24 cellular contexts compared by ENCODE assay signal in the genomic region with DNA sequence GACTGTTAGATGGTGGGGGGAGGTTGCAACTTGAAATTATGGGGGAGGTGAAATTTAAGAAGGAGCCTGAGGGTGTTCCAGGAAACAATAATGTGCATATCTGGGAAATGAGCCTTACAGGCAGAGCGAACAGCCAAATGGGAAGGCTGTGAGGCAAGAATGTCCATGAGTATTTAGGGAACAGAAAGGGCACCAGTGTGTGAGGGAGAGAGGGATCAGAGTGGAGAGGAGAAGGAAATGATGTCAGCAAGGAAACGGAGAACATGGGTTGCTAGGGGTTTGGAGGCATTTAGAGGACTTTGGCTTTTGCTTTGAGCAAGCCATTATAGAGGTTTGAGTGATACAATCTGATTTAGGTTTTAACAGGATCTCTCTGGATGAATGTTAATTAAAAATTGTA.
DNase-seq lines count a peak whose midpoint lies in the region; ATAC-seq and TF ChIP-seq lines count a peak whose summit lies in the region.
"Had no signal": no experiment of that assay in that cellular context is flagged by ENCODE, and none has a peak within 500 bp of the region (broad histone marks: within the 10 kb centered on the region; RNA-seq: fewer than 3 reads in every experiment).

No MANE protein-coding gene starts in this region.

- no peaks in the 10 kb centered on the region for H3K27me3 Mint-ChIP-seq in activated naive CD4-positive, alpha-beta T cell treated with anti-CD3 and anti-CD28 coated beads, Interleukin-2, amount 50 U/mL, for 24 hours
- no peaks in the 10 kb centered on the region for H3K27me3 Mint-ChIP-seq in stimulated activated memory B cell treated with anti-CD40 and anti-IgM and Interleukin-4, amounts not matched to agents 10 μg/mL and 1 μg/mL and 100 μg/mL, for 72 hours
- H3K27me3 Mint-ChIP-seq in activated CD8-positive, alpha-beta T cell treated with anti-CD3 and anti-CD28 coated beads for 36 hours: no peaks in the 10 kb centered on the region
- H3K27me3 Mint-ChIP-seq: dendritic cell treated with granulocyte-macrophage colony-stimulating factor and Interleukin-4, amounts not matched to agents 40 ng/mL and 50 ng/mL, for 4 days had no signal

- no peaks in the 10 kb centered on the region for H3K9me3 Mint-ChIP-seq in activated naive CD4-positive, alpha-beta T cell treated with anti-CD3 and anti-CD28 coated beads, Interleukin-2, amount 50 U/mL, for 24 hours
- H3K9me3 Mint-ChIP-seq in stimulated activated memory B cell treated with anti-CD40 and anti-IgM and Interleukin-4, amounts not matched to agents 10 μg/mL and 1 μg/mL and 100 μg/mL, for 72 hours: peaks cover 3% of the 10 kb centered on the region
- H3K9me3 Mint-ChIP-seq in activated CD8-positive, alpha-beta T cell treated with anti-CD3 and anti-CD28 coated beads for 36 hours: peaks cover 14% of the 10 kb centered on the region

- intact Hi-C loops in activated CD8-positive, alpha-beta T cell treated with anti-CD3 and anti-CD28 coated beads for 36 hours (cut with micrococcal nuclease): no loop called here

- peak; percentile 19 for ATAC-seq in left lobe of liver
- ATAC-seq in stimulated activated memory B cell treated with anti-CD40 and anti-IgM and Interleukin-4, amounts not matched to agents 10 μg/mL and 1 μg/mL and 100 μg/mL, for 72 hours: no peak
- no peak for ATAC-seq in activated CD8-positive, alpha-beta T cell treated with anti-CD3 and anti-CD28 coated beads for 36 hours
- ATAC-seq: A549, gastrocnemius medialis, left colon, Panc1 had no signal

- no peak for TF ChIP-seq CTCF in activated CD8-positive, alpha-beta T cell treated with anti-CD3 and anti-CD28 coated beads for 36 hours (IDR thresholded peaks at IDR 0.05)

- peaks cover 12% of the 10 kb centered on the region for H3K4me1 Mint-ChIP-seq in activated naive CD4-positive, alpha-beta T cell treated with anti-CD3 and anti-CD28 coated beads, Interleukin-2, amount 50 U/mL, for 24 hours
- H3K4me1 Mint-ChIP-seq in stimulated activated memory B cell treated with anti-CD40 and anti-IgM and Interleukin-4, amounts not matched to agents 10 μg/mL and 1 μg/mL and 100 μg/mL, for 72 hours: peaks cover 21% of the 10 kb centered on the region
- H3K4me1 Mint-ChIP-seq in activated CD8-positive, alpha-beta T cell treated with anti-CD3 and anti-CD28 coated beads for 36 hours (ENCODE audit: low read depth): peaks cover 9% of the 10 kb centered on the region

- no peaks in the 10 kb centered on the region for H3K36me3 Mint-ChIP-seq in activated naive CD4-positive, alpha-beta T cell treated with anti-CD3 and anti-CD28 coated beads, Interleukin-2, amount 50 U/mL, for 24 hours
- H3K36me3 Mint-ChIP-seq in stimulated activated memory B cell treated with anti-CD40 and anti-IgM and Interleukin-4, amounts not matched to agents 10 μg/mL and 1 μg/mL and 100 μg/mL, for 72 hours: no peaks in the 10 kb centered on the region
- no peaks in the 10 kb centered on the region for H3K36me3 Mint-ChIP-seq in activated CD8-positive, alpha-beta T cell treated with anti-CD3 and anti-CD28 coated beads for 36 hours (ENCODE audit: low read depth)

- POLR2A ChIA-PET in activated CD8-positive, alpha-beta T cell treated with anti-CD3 and anti-CD28 coated beads for 36 hours (lab: Charles Lee): no interaction called here

- H3K27ac Mint-ChIP-seq in activated naive CD4-positive, alpha-beta T cell treated with anti-CD3 and anti-CD28 coated beads, Interleukin-2, amount 50 U/mL, for 24 hours: peak overlapping the region; percentile 46
- H3K27ac Mint-ChIP-seq in stimulated activated memory B cell treated with anti-CD40 and anti-IgM and Interleukin-4, amounts not matched to agents 10 μg/mL and 1 μg/mL and 100 μg/mL, for 72 hours: peak overlapping the region; percentile 46
- no peak overlapping the region for H3K27ac Mint-ChIP-seq in activated CD8-positive, alpha-beta T cell treated with anti-CD3 and anti-CD28 coated beads for 36 hours
- H3K27ac Mint-ChIP-seq: dendritic cell treated with granulocyte-macrophage colony-stimulating factor and Interleukin-4, amounts not matched to agents 40 ng/mL and 50 ng/mL, for 4 days had no signal

- DNase-seq in activated naive CD4-positive, alpha-beta T cell (lab: John Stamatoyannopoulos, UW): no peak
- DNase-seq in MV-4-11 (lab: John Stamatoyannopoulos, UW): peak; percentile 29
- no peak for DNase-seq in left lobe of liver (ENCODE audit: low spot score)
- no peak for DNase-seq in activated CD8-positive, alpha-beta T cell treated with anti-CD3 and anti-CD28 coated beads for 36 hours
- DNase-seq in NCI-H1436 treated with DMSO at 0.1 percent for 48 hours (lab: John Stamatoyannopoulos, UW): no peak
- DNase-seq in nucleus accumbens (lab: John Stamatoyannopoulos, UW): no peak
- DNase-seq: activated CD4-positive, alpha-beta T cell treated with anti-CD3 and anti-CD28 coated beads for 4 hours; activated CD8-positive, alpha-beta memory T cell treated with anti-CD3 and anti-CD28 coated beads for 24 hours; activated effector memory CD4-positive, alpha-beta T cell treated with anti-CD3 and anti-CD28 coated beads, Interleukin-2, amount 50 U/mL, for 16 hours; caudate nucleus; esophagus squamous epithelium; gastrocnemius medialis; HCEC 1CT; left colon; NCI-H187; NCI-H524 treated with DMSO at 0.1 percent for 48 hours; NK-92 treated with Interleukin-12 subunit alpha and Interleukin-12 subunit beta, amount 100 ng/mL, for 24 hours; stomach; thyroid gland had no signal

- CTCF ChIA-PET in activated CD8-positive, alpha-beta T cell treated with anti-CD3 and anti-CD28 coated beads for 36 hours (lab: Charles Lee): no interaction called here

- H3K4me3 Mint-ChIP-seq in activated naive CD4-positive, alpha-beta T cell treated with anti-CD3 and anti-CD28 coated beads, Interleukin-2, amount 50 U/mL, for 24 hours: no peak overlapping the region
- H3K4me3 Mint-ChIP-seq in stimulated activated memory B cell treated with anti-CD40 and anti-IgM and Interleukin-4, amounts not matched to agents 10 μg/mL and 1 μg/mL and 100 μg/mL, for 72 hours: no peak overlapping the region
- no peak overlapping the region for H3K4me3 Mint-ChIP-seq in activated CD8-positive, alpha-beta T cell treated with anti-CD3 and anti-CD28 coated beads for 36 hours
- H3K4me3 Mint-ChIP-seq: dendritic cell treated with granulocyte-macrophage colony-stimulating factor and Interleukin-4, amounts not matched to agents 40 ng/mL and 50 ng/mL, for 4 days had no signal
